In genomic region chr7:5824297-5824610, GRCh38 we compare ENCODE assay signal across 12 cellular contexts. TPM values are rescaled to one million over a fixed set of nuclear protein-coding genes. Genes with fewer than 3 reads are reported as not detected.
DNase-seq lines count a peak whose midpoint lies in the region; ATAC-seq and TF ChIP-seq lines count a peak whose summit lies in the region.
"Had no signal": no experiment of that assay in that cellular context is flagged by ENCODE, and none has a peak within 500 bp of the region (broad histone marks: within the 10 kb centered on the region; RNA-seq: fewer than 3 reads in every experiment).

No MANE protein-coding gene starts in this region.

- H3K27ac Mint-ChIP-seq in CD4-positive, CD25-positive, alpha-beta regulatory T cell, result peak overlapping the region; percentile 91 to 96 (median 94)
- no peak overlapping the region for H3K27ac Mint-ChIP-seq in progenitor cell of endocrine pancreas
- no peak overlapping the region for H3K27ac Mint-ChIP-seq in chondrocyte (ENCODE audit: unreplicated experiment)

- no peaks in the 10 kb centered on the region for H3K27me3 ChIP-seq in CD4-positive, CD25-positive, alpha-beta regulatory T cell (ENCODE audit: control insufficient read depth, insufficient read depth, low read length)
- no peaks in the 10 kb centered on the region for H3K27me3 ChIP-seq in brain microvascular endothelial cell (replicated peaks)

- DNase-seq in CD4-positive, CD25-positive, alpha-beta regulatory T cell, result peak; percentile 48 to 70 (median 64)
- DNase-seq in activated naive CD4-positive, alpha-beta T cell treated with anti-CD3 and anti-CD28 coated beads, Interleukin-2, amount 50 U/mL, for 16 hours, result peak; percentile 58
- DNase-seq in progenitor cell of endocrine pancreas (ENCODE audit: low spot score, unreplicated experiment), result no peak
- DNase-seq in chondrocyte (ENCODE audit: low spot score), result no peak
- no peak for DNase-seq in brain microvascular endothelial cell
- DNase-seq: MV-4-11, PC-3 had no signal

- H3K4me3 ChIP-seq in CD4-positive, CD25-positive, alpha-beta regulatory T cell (ENCODE audit: low read depth, low read length), result peak overlapping the region; percentile 84
- no peak overlapping the region for H3K4me3 ChIP-seq in brain microvascular endothelial cell (ENCODE audit: low read depth, low read length)
- H3K4me3 ChIP-seq: lung had no signal

- in situ Hi-C loops in brain microvascular endothelial cell (cut with HindIII; ENCODE audit: low pct_ligation_motif_present, low sequenced_read_pairs), result no loop called here

- no peaks in the 10 kb centered on the region for H3K9me3 ChIP-seq in CD4-positive, CD25-positive, alpha-beta regulatory T cell (ENCODE audit: control insufficient read depth in 2 of 2, low read length in 2 of 2)

- no peaks in the 10 kb centered on the region for H3K9me3 Mint-ChIP-seq in CD4-positive, CD25-positive, alpha-beta regulatory T cell
- H3K9me3 Mint-ChIP-seq in progenitor cell of endocrine pancreas (ENCODE audit: low read depth), result no peaks in the 10 kb centered on the region
- no peaks in the 10 kb centered on the region for H3K9me3 Mint-ChIP-seq in chondrocyte (ENCODE audit: low read depth)

- H3K36me3 Mint-ChIP-seq in CD4-positive, CD25-positive, alpha-beta regulatory T cell, result peaks cover 13% of the 10 kb centered on the region
- no peaks in the 10 kb centered on the region for H3K36me3 Mint-ChIP-seq in progenitor cell of endocrine pancreas (ENCODE audit: insufficient read depth)
- no peaks in the 10 kb centered on the region for H3K36me3 Mint-ChIP-seq in chondrocyte (ENCODE audit: low read depth)

- H3K27ac ChIP-seq in CD4-positive, CD25-positive, alpha-beta regulatory T cell (ENCODE audit: insufficient read depth, low read length, poor library complexity, severe bottlenecking), result peak overlapping the region; percentile 93
- H3K27ac ChIP-seq in brain microvascular endothelial cell, result no peak overlapping the region

- no peak for TF ChIP-seq CTCF in progenitor cell of endocrine pancreas (IDR thresholded peaks at IDR 0.05; ENCODE audit: unreplicated experiment)
- no peak for TF ChIP-seq CTCF in chondrocyte (IDR thresholded peaks at IDR 0.05)
- TF ChIP-seq CTCF in brain microvascular endothelial cell (IDR thresholded peaks at IDR 0.05; ENCODE audit: low read depth, low read length, missing control alignments), result no peak

- ATAC-seq in CD4-positive, CD25-positive, alpha-beta regulatory T cell (ENCODE audit: low read depth in 2 of 2), result peak; percentile 36 to 43
- peak; percentile 61 to 62 for ATAC-seq in activated CD4-positive, CD25-positive, alpha-beta regulatory T cell treated with anti-CD3 and anti-CD28 coated beads, Interleukin-2, amount 50 U/mL, for 24 hours
- ATAC-seq in GM21390 (IDR thresholded peaks at IDR 0.05; ENCODE audit: unreplicated experiment), result no peak
- ATAC-seq in HG03432 (IDR thresholded peaks at IDR 0.05; ENCODE audit: unreplicated experiment), result no peak
- ATAC-seq: PC-3 had no signal

- peaks cover 40% of the 10 kb centered on the region for H3K4me1 ChIP-seq in CD4-positive, CD25-positive, alpha-beta regulatory T cell (ENCODE audit: control insufficient read depth, insufficient read depth, low read length, poor library complexity, severe bottlenecking)

- no peaks in the 10 kb centered on the region for H3K36me3 ChIP-seq in CD4-positive, CD25-positive, alpha-beta regulatory T cell (ENCODE audit: control insufficient read depth, insufficient read depth, low read length)
- H3K36me3 ChIP-seq in brain microvascular endothelial cell (replicated peaks), result no peaks in the 10 kb centered on the region

- H3K4me3 Mint-ChIP-seq in CD4-positive, CD25-positive, alpha-beta regulatory T cell, result peak overlapping the region; percentile 95 to 98 (median 96)
- H3K4me3 Mint-ChIP-seq in progenitor cell of endocrine pancreas (ENCODE audit: low read depth) (peak overlapping the region; percentile 90), chondrocyte (ENCODE audit: unreplicated experiment) (no peak overlapping the region)

- H3K27me3 Mint-ChIP-seq in CD4-positive, CD25-positive, alpha-beta regulatory T cell, result peaks cover 7% of the 10 kb centered on the region
- H3K27me3 Mint-ChIP-seq in progenitor cell of endocrine pancreas, result no peaks in the 10 kb centered on the region
- H3K27me3 Mint-ChIP-seq in chondrocyte (ENCODE audit: low read depth), result no peaks in the 10 kb centered on the region

- H3K4me1 Mint-ChIP-seq in CD4-positive, CD25-positive, alpha-beta regulatory T cell, result peaks cover 13 to 61% (median 33%) of the 10 kb centered on the region in 4 donors
- H3K4me1 Mint-ChIP-seq in progenitor cell of endocrine pancreas (ENCODE audit: low read depth) (peaks cover 6% of the 10 kb centered on the region), chondrocyte (ENCODE audit: low read depth) (peaks cover 15% of the 10 kb centered on the region)

RNA-seq across cellular contexts. Expression of gene RNF216, which starts 42.8 kb away (rescaled TPM):
- total RNA-seq in CD4-positive, CD25-positive, alpha-beta regulatory T cell, result 74.2 TPM
- polyA plus RNA-seq in CD4-positive, CD25-positive, alpha-beta regulatory T cell, result 10 to 100 TPM; 17.7 to 26.7 (median 21.8) TPM
- total RNA-seq in progenitor cell of endocrine pancreas (38.3 and 39.8 TPM in 2 replicates), chondrocyte (45.4 to 46.9 TPM (median 46.5 TPM) in 3 replicates)

RNA-seq across cellular contexts. Expression of gene OCM, which starts 56.3 kb away (rescaled TPM):
- total RNA-seq in CD4-positive, CD25-positive, alpha-beta regulatory T cell, result 5.7 TPM
- 1 to 10 TPM; 1.2 to 3.9 (median 2.5) TPM for polyA plus RNA-seq in CD4-positive, CD25-positive, alpha-beta regulatory T cell
- not detected in 2 replicates for total RNA-seq in progenitor cell of endocrine pancreas
- total RNA-seq in chondrocyte, result not detected in 3 replicates
- total RNA-seq: lung, PC-3 had no signal
- polyA plus RNA-seq: BJ had no signal

Comparison
In these comparisons a context has a peak if more than half of its experiments do, and no peak if none do; other contexts are left out.
1. ATAC-seq: peak in CD4-positive, CD25-positive, alpha-beta regulatory T cell (2 of 2) and activated CD4-positive, CD25-positive, alpha-beta regulatory T cell treated with anti-CD3 and anti-CD28 coated beads, Interleukin-2, amount 50 U/mL, for 24 hours (2 of 2); none in GM21390 (single experiment) and HG03432 (single experiment).
2. DNase-seq: peak in CD4-positive, CD25-positive, alpha-beta regulatory T cell (3 of 3) and activated naive CD4-positive, alpha-beta T cell treated with anti-CD3 and anti-CD28 coated beads, Interleukin-2, amount 50 U/mL, for 16 hours (single experiment); none in progenitor cell of endocrine pancreas (single experiment), chondrocyte (single experiment) and brain microvascular endothelial cell (single experiment).
3. H3K27ac Mint-ChIP-seq: peak in CD4-positive, CD25-positive, alpha-beta regulatory T cell (3 of 3); none in progenitor cell of endocrine pancreas (single experiment) and chondrocyte (single experiment).